Comparison of ENCODE assay signal across 11 cellular contexts in genomic region chr17:7586673-7587419, GRCh38. TPM values are rescaled to one million over a fixed set of nuclear protein-coding genes. Genes with fewer than 3 reads are reported as not detected.
DNase-seq lines count a peak whose midpoint lies in the region; ATAC-seq, FAIRE-seq and TF ChIP-seq lines count a peak whose summit lies in the region.
"Had no signal": no experiment of that assay in that cellular context is flagged by ENCODE, and none has a peak within 500 bp of the region (broad histone marks: within the 10 kb centered on the region; RNA-seq: fewer than 3 reads in every experiment).

No MANE protein-coding gene starts in this region.

- H3K27me3 Mint-ChIP-seq in Calu3 (ENCODE audit: unreplicated experiment) (no peaks in the 10 kb centered on the region), astrocyte (ENCODE audit: low read depth, unreplicated experiment) (no peaks in the 10 kb centered on the region)
- H3K27me3 Mint-ChIP-seq: IgD-negative memory B cell had no signal

- H3K79me1 ChIP-seq in mesenchymal stem cell (replicated peaks; ENCODE audit: low read length, poor library complexity, severe bottlenecking) = peaks cover 35% of the 10 kb centered on the region

- H2BK12ac ChIP-seq in mesenchymal stem cell (ENCODE audit: low read length in 2 of 2) = peak overlapping the region; percentile 17 to 28

- TF ChIP-seq CTCF in Calu3 (IDR thresholded peaks at IDR 0.05; ENCODE audit: unreplicated experiment) (peak; percentile 22), astrocyte (IDR thresholded peaks at IDR 0.05; ENCODE audit: insufficient read depth, low read depth, low read length) (no peak)

- no peak overlapping the region for H3K4ac ChIP-seq in mesenchymal stem cell (ENCODE audit: low read depth in 1 of 2, low read length in 2 of 2)

- no peak overlapping the region for H2AFZ ChIP-seq in astrocyte (ENCODE audit: low read depth, low read length)
- H2AFZ ChIP-seq in mesenchymal stem cell (ENCODE audit: low read depth, low read length) = no peak overlapping the region

- H3K4me3 Mint-ChIP-seq in Calu3 (ENCODE audit: low read depth, unreplicated experiment) = no peak overlapping the region
- peak overlapping the region; percentile 75 for H3K4me3 Mint-ChIP-seq in astrocyte (ENCODE audit: unreplicated experiment)

- H3K9ac ChIP-seq in astrocyte (ENCODE audit: low read length) (peak overlapping the region; percentile 44), mesenchymal stem cell (ENCODE audit: low read length) (peak overlapping the region; percentile 66)

- peaks cover 32% of the 10 kb centered on the region for H4K20me1 ChIP-seq in astrocyte (ENCODE audit: insufficient read depth, low read length)

- H2AK5ac ChIP-seq in mesenchymal stem cell (ENCODE audit: low read length, severe bottlenecking) = peak overlapping the region; percentile 14

- WGBS in mesenchymal stem cell = 74% methylated on average over 9 of the region's 9 CpGs

- H3K14ac ChIP-seq in mesenchymal stem cell (ENCODE audit: low read length in 2 of 2) = no peak overlapping the region

- H3K4me1 ChIP-seq in astrocyte (ENCODE audit: insufficient read depth, low read length) (peaks cover 63% of the 10 kb centered on the region), mesenchymal stem cell (ENCODE audit: control insufficient read depth, insufficient read depth, low read depth, low read length) (peaks cover 56% of the 10 kb centered on the region)

- H3K36me3 Mint-ChIP-seq in Calu3 (ENCODE audit: insufficient read depth, unreplicated experiment) (peaks cover 61% of the 10 kb centered on the region), astrocyte (ENCODE audit: low read depth, unreplicated experiment) (peaks cover 12% of the 10 kb centered on the region)

- H2BK120ac ChIP-seq in mesenchymal stem cell (ENCODE audit: low read depth, low read length) = no peak overlapping the region

- peak overlapping the region in 1 of 2 experiments; percentile 43 for H3K18ac ChIP-seq in mesenchymal stem cell (ENCODE audit: low read depth in 1 of 2, low read length in 2 of 2)

- peak overlapping the region; percentile 27 for H4K8ac ChIP-seq in mesenchymal stem cell (ENCODE audit: low read length)

- H3K4me1 Mint-ChIP-seq in Calu3 (ENCODE audit: low read depth, unreplicated experiment) = no peaks in the 10 kb centered on the region
- peaks cover 47% of the 10 kb centered on the region for H3K4me1 Mint-ChIP-seq in astrocyte (ENCODE audit: low read depth, unreplicated experiment)

- H3K79me2 ChIP-seq in astrocyte (ENCODE audit: insufficient read depth, low read length) = peaks cover 59% of the 10 kb centered on the region

- peak overlapping the region; percentile 18 for H4K91ac ChIP-seq in mesenchymal stem cell (ENCODE audit: low read length)

- H3K27ac ChIP-seq in astrocyte (ENCODE audit: low read depth, low read length) (peak overlapping the region; percentile 60), mesenchymal stem cell (ENCODE audit: low read length, poor library complexity, severe bottlenecking) (peak overlapping the region; percentile 82)

- peak; percentile 44 for FAIRE-seq in HTR-8/SVneo (lab: Jason Lieb, UNC)
- FAIRE-seq in astrocyte (lab: Jason Lieb, UNC) = no peak

- H3K23ac ChIP-seq in mesenchymal stem cell (ENCODE audit: low read length in 2 of 2) = no peak overlapping the region

- H3K4me3 ChIP-seq in astrocyte (ENCODE audit: insufficient read depth, low read depth, low read length) (peak overlapping the region; percentile 34), mesenchymal stem cell (ENCODE audit: insufficient read depth in 1 of 2, low read depth in 1 of 2, low read length in 2 of 2) (peak overlapping the region in 1 of 2 experiments; percentile 52)

- H3K27ac Mint-ChIP-seq in Calu3 (ENCODE audit: unreplicated experiment) (no peak overlapping the region), astrocyte (ENCODE audit: unreplicated experiment) (peak overlapping the region; percentile 94)

- H3K9me3 Mint-ChIP-seq in Calu3 (ENCODE audit: low read depth, unreplicated experiment) (no peaks in the 10 kb centered on the region), astrocyte (ENCODE audit: unreplicated experiment) (no peaks in the 10 kb centered on the region)
- H3K9me3 Mint-ChIP-seq: IgD-negative memory B cell had no signal

- DNase-seq in Calu3 = peak; percentile 61
- no peak for DNase-seq in HTR-8/SVneo (ENCODE audit: insufficient read length, low spot score)
- no peak for DNase-seq in astrocyte (ENCODE audit: low read depth)
- no peak for DNase-seq in mesenchymal stem cell
- no peak for DNase-seq in hepatic stellate cell (ENCODE audit: low spot score)
- DNase-seq in NCI-H1436 (lab: John Stamatoyannopoulos, UW) = no peak
- no peak for DNase-seq in putamen (ENCODE audit: low spot score)
- DNase-seq: activated CD4-positive, alpha-beta T cell treated with anti-CD3 and anti-CD28 coated beads, Interleukin-2, amount 50 U/mL, for 1 hour; stimulated activated CD4-positive, alpha-beta T cell treated with anti-CD3 and anti-CD28 coated beads, Interleukin-4, amount 100 ng/mL, for 4 hours had no signal

- H3K36me3 ChIP-seq in astrocyte (ENCODE audit: insufficient read depth, low read length) (peaks cover 3% of the 10 kb centered on the region), mesenchymal stem cell (ENCODE audit: control insufficient read depth in 1 of 2, insufficient read depth in 2 of 2, low read depth in 1 of 2, low read length in 2 of 2) (peaks cover 39 to 75% of the 10 kb centered on the region in 2 experiments)

- CTCF ChIA-PET in Calu3 (lab: Charles Lee) = interaction anchor here (0.6 kb wide), 2 partner anchors 101 to 130 kb away, joined by 3 read pairs; partner anchors contain the start of genes DNAH2 and WRAP53

- no TSS peak for BruUV-seq in Calu3 (replicated peaks; lab: Mats Ljungman, UMichigan)

- H3K4me2 ChIP-seq in astrocyte (ENCODE audit: low read length) (peak overlapping the region; percentile 81), mesenchymal stem cell (ENCODE audit: low read length, poor library complexity, severe bottlenecking) (peak overlapping the region; percentile 9)

- no peak overlapping the region for H2BK15ac ChIP-seq in mesenchymal stem cell (ENCODE audit: low read depth, poor library complexity, severe bottlenecking)

- H3K9me3 ChIP-seq in astrocyte (ENCODE audit: insufficient read depth, low read depth, low read length) = no peaks in the 10 kb centered on the region
- H3K9me3 ChIP-seq in mesenchymal stem cell (ENCODE audit: control insufficient read depth, low read length) = no peaks in the 10 kb centered on the region

- no peak overlapping the region for H2BK5ac ChIP-seq in mesenchymal stem cell (ENCODE audit: low read depth, low read length, poor library complexity, severe bottlenecking)

- no peak for ATAC-seq in HG03025 (IDR thresholded peaks at IDR 0.05; ENCODE audit: low FRiP score, unreplicated experiment)

- intact Hi-C loops in Calu3 (cut with micrococcal nuclease; ENCODE audit: unreplicated experiment) = no loop called here

- H3K27me3 ChIP-seq in astrocyte (ENCODE audit: insufficient read depth, low read length) (no peaks in the 10 kb centered on the region), mesenchymal stem cell (ENCODE audit: control insufficient read depth in 1 of 2, insufficient read depth in 1 of 2, low read length in 2 of 2) (no peaks in the 10 kb centered on the region)

RNA-seq across cellular contexts. Expression of gene SOX15, which starts 3.0 kb away (rescaled TPM):
- not detected in 2 replicates for total RNA-seq in Calu3 (2022)
- 1.7 and 4.0 TPM in 2 replicates for total RNA-seq in astrocyte
- 0.98 TPM for polyA plus RNA-seq in mesenchymal stem cell (2013, experiment 1 of 2)
- 1.0 TPM for polyA plus RNA-seq in mesenchymal stem cell (2013, experiment 2 of 2)
- polyA plus RNA-seq: IgD-negative memory B cell had no signal

RNA-seq across cellular contexts. Expression of gene MPDU1, which starts 3.2 kb away (rescaled TPM):
- 34.6 and 36.3 TPM in 2 replicates for total RNA-seq in Calu3 (2022)
- 44.6 and 51.2 TPM in 2 replicates for total RNA-seq in astrocyte
- 81.6 TPM for polyA plus RNA-seq in mesenchymal stem cell (2013, experiment 1 of 2)
- polyA plus RNA-seq in mesenchymal stem cell (2013, experiment 2 of 2) = 78.5 TPM

RNA-seq across cellular contexts. Expression of gene CD68, which starts 7.4 kb away (rescaled TPM):
- total RNA-seq in Calu3 (2022) (28.6 and 50.0 TPM in 2 replicates), astrocyte (4.4 and 6.2 TPM in 2 replicates)
- 30.9 TPM for polyA plus RNA-seq in mesenchymal stem cell (2013, experiment 1 of 2)
- 30.8 TPM for polyA plus RNA-seq in mesenchymal stem cell (2013, experiment 2 of 2)

RNA-seq across cellular contexts. Expression of gene SENP3, which starts 25.1 kb away (rescaled TPM):
- total RNA-seq in Calu3 (2022) = 52.0 and 54.3 TPM in 2 replicates
- 51.4 and 58.7 TPM in 2 replicates for total RNA-seq in astrocyte
- polyA plus RNA-seq in mesenchymal stem cell (2013, experiment 1 of 2) = 27.5 TPM
- polyA plus RNA-seq in mesenchymal stem cell (2013, experiment 2 of 2) = 27.0 TPM

RNA-seq across cellular contexts. Expression of gene FXR2, which starts 27.9 kb away (rescaled TPM):
- 30.3 and 30.9 TPM in 2 replicates for total RNA-seq in Calu3 (2022)
- 54.3 and 60.2 TPM in 2 replicates for total RNA-seq in astrocyte
- 32.3 TPM for polyA plus RNA-seq in mesenchymal stem cell (2013, experiment 1 of 2)
- polyA plus RNA-seq in mesenchymal stem cell (2013, experiment 2 of 2) = 32.1 TPM
